Comparison of ENCODE assay signal across 19 cellular contexts in genomic region chr10:32471232-32471631, GRCh38.
A peak's percentile ranks its signal among the peaks of the same experiment; 100 is the strongest.
DNase-seq lines count a peak whose midpoint lies in the region; ATAC-seq lines count a peak whose summit lies in the region.
"Had no signal": no experiment of that assay in that cellular context is flagged by ENCODE, and none has a peak within 500 bp of the region (broad histone marks: within the 10 kb centered on the region; RNA-seq: fewer than 3 reads in every experiment).

No MANE protein-coding gene starts in this region.

- DNase-seq in NCI-H146 treated with DMSO at 0.1 percent for 48 hours (lab: John Stamatoyannopoulos, UW; ENCODE audit: unreplicated experiment): no peak
- DNase-seq in DMS 273 treated with DMSO at 0.1 percent for 48 hours (lab: John Stamatoyannopoulos, UW): no peak
- no peak for DNase-seq in T-helper 1 cell
- DNase-seq: CD4-positive, CD25-positive, alpha-beta regulatory T cell; COR-L47; DND-41; H7; MG63; NCI-H1417; NCI-H187; NCI-H748 treated with DMSO at 0.1 percent for 48 hours; PC-9; RPMI8226; SHP77; T-helper 17 cell had no signal

- ATAC-seq in GM21515 (IDR thresholded peaks at IDR 0.05; ENCODE audit: unreplicated experiment) (peak; percentile 45), HG02938 (IDR thresholded peaks at IDR 0.05; ENCODE audit: unreplicated experiment) (peak; percentile 77), HG03521 (IDR thresholded peaks at IDR 0.05; ENCODE audit: unreplicated experiment) (peak; percentile 35), HG03520 (IDR thresholded peaks at IDR 0.05; ENCODE audit: unreplicated experiment) (no peak)
- ATAC-seq: T-helper 17 cell had no signal
